In the genomic region with DNA sequence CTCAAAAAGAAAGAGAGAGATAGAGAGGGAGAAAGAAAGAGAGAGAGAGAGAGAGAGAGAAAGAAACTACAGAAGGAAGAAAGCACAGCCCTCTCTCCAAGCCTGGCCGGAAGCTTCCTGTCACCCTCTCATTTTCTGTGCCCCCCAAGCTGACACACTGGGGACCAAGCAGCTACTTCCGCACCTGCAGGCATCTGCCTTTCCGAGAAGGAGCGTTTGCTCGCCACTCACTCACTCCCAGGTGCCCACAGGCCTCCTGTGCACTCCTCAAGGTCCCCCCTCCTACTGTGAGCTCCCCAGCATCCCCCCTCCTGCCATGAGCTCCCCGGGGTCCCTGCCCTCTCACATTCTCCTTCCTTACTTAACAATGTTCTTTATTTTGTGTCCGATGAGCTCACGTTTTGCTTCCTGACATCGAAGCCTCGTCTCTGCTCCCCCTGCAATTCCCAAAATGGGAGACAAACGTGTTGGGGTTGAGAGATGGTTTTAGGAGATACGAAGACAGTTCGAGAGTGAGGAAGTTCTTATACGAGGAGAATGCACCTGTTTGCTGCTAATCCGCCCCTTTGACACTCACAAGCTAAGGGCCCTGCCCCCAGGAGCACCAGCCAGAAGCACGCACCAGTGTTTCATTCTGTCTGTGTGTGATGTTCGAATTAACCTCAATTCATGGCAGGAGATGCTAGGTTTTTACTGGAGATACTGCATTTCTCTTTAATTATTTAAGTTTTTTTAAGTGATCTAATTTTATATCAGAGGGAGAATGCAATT, we compare ENCODE assay signal across 1 cellular context.
TF ChIP-seq lines count a peak whose summit lies in the region.

No MANE protein-coding gene starts in this region.

TF ChIP-seq in HEK293, 187 proteins besides CTCF, POLR2A, EP300 and RAD21 (continued from another document):
- TF ChIP-seq, protein P1, sequence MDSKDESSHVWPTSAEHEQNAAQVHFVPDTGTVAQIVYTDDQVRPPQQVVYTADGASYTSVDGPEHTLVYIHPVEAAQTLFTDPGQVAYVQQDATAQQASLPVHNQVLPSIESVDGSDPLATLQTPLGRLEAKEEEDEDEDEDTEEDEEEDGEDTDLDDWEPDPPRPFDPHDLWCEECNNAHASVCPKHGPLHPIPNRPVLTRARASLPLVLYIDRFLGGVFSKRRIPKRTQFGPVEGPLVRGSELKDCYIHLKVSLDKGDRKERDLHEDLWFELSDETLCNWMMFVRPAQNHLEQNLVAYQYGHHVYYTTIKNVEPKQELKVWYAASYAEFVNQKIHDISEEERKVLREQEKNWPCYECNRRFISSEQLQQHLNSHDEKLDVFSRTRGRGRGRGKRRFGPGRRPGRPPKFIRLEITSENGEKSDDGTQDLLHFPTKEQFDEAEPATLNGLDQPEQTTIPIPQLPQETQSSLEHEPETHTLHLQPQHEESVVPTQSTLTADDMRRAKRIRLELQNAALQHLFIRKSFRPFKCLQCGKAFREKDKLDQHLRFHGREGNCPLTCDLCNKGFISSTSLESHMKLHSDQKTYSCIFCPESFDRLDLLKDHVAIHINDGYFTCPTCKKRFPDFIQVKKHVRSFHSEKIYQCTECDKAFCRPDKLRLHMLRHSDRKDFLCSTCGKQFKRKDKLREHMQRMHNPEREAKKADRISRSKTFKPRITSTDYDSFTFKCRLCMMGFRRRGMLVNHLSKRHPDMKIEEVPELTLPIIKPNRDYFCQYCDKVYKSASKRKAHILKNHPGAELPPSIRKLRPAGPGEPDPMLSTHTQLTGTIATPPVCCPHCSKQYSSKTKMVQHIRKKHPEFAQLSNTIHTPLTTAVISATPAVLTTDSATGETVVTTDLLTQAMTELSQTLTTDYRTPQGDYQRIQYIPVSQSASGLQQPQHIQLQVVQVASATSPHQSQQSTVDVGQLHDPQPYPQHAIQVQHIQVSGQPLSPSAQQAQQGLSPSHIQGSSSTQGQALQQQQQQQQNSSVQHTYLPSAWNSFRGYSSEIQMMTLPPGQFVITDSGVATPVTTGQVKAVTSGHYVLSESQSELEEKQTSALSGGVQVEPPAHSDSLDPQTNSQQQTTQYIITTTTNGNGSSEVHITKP (tag by site-specific recombination; IDR thresholded peaks at IDR 0.05), result no peak
- TF ChIP-seq FEZF1 (tag by site-specific recombination; IDR thresholded peaks at IDR 0.05), result no peak
- peak; percentile 67; the same call in 1 of the 2 replicates for TF ChIP-seq ZNF596 (tag by site-specific recombination; IDR thresholded peaks at IDR 0.05)
- TF ChIP-seq KLF7 (tag by site-specific recombination; IDR thresholded peaks at IDR 0.05; ENCODE audit: borderline replicate concordance), result no peak
- TF ChIP-seq ZIC2 (tag by site-specific recombination; IDR thresholded peaks at IDR 0.05), result peak; percentile 56
TF ChIP-seq in HEK293: peak in this region for 2.
